In the genomic region with DNA sequence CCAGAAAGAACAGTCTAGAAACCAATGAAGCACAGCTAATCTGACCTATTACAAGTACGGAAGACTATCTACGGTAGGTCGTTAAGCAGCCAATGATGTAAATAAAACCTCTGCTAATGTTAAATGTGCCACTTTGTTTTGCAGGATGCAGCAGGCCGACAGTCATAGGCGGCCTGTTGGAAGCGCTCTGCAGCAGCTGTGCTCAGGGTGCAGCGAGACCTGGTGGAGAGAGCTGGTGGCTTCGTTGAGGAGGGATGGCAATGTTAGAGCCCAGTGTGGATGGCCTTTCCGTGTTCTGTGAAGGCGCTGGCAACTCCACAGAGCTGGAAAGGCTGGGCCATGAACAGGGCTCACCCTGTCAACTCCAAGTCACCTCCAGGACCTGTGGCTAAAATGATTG, we compare ENCODE assay signal across 31 cellular contexts.
"Had no signal": no experiment of that assay in that cellular context is flagged by ENCODE, and none has a peak within 500 bp of the region (broad histone marks: within the 10 kb centered on the region; RNA-seq: fewer than 3 reads in every experiment).

No MANE protein-coding gene starts in this region.

- H3K27ac ChIP-seq: brain microvascular endothelial cell, coronary artery, dorsolateral prefrontal cortex, foreskin keratinocyte, gastrocnemius medialis, heart right ventricle had no signal

- H3K27me3 ChIP-seq: brain microvascular endothelial cell, esophagus muscularis mucosa, foreskin keratinocyte, gastrocnemius medialis, heart right ventricle had no signal

- H3K27ac Mint-ChIP-seq: activated CD4-positive, alpha-beta T cell treated with anti-CD3 and anti-CD28 coated beads for 36 hours; activated CD4-positive, alpha-beta T cell treated with anti-CD3 and anti-CD28 coated beads, Interleukin-2, amount 10 ng/mL, durations not matched to agents 7 days and 5 days; activated CD8-positive, alpha-beta T cell treated with anti-CD3 and anti-CD28 coated beads for 36 hours; activated naive CD8-positive, alpha-beta T cell; activated T-helper 17 cell treated with anti-CD3 and anti-CD28 coated beads, Interleukin-2, amount 50 U/mL, for 72 hours; dendritic cell treated with granulocyte-macrophage colony-stimulating factor and Interleukin-4, amounts not matched to agents 40 ng/mL and 50 ng/mL, for 4 days; T-helper 17 cell; T-helper 2 cell treated with Interferon-gamma antibody and Interleukin-4, amounts not matched to agents 5 μg/mL and 100 μg/mL, for 36 hours had no signal

- H3K27me3 Mint-ChIP-seq: activated CD4-positive, alpha-beta T cell treated with anti-CD3 and anti-CD28 coated beads for 36 hours; activated CD4-positive, alpha-beta T cell treated with anti-CD3 and anti-CD28 coated beads, Interleukin-2, amount 10 ng/mL, durations not matched to agents 7 days and 5 days; central memory CD8-positive, alpha-beta T cell; dendritic cell treated with granulocyte-macrophage colony-stimulating factor and Interleukin-4, amounts not matched to agents 40 ng/mL and 50 ng/mL, for 4 days; T-helper 17 cell had no signal

- H3K36me3 ChIP-seq: brain microvascular endothelial cell, esophagus muscularis mucosa, gastrocnemius medialis, heart right ventricle had no signal

- H3K4me1 ChIP-seq: foreskin keratinocyte, gastrocnemius medialis, heart right ventricle had no signal

- H3K4me3 ChIP-seq: coronary artery, dorsolateral prefrontal cortex, esophagus muscularis mucosa, gastrocnemius medialis, heart right ventricle had no signal

- ATAC-seq: activated CD4-positive, alpha-beta T cell treated with anti-CD3 and anti-CD28 coated beads for 36 hours; activated CD8-positive, alpha-beta T cell treated with anti-CD3 and anti-CD28 coated beads for 36 hours; activated T-cell treated with anti-CD3 and anti-CD28 coated beads, Interleukin-2, amount 50 U/mL, for 4 hours; activated T-helper 17 cell treated with anti-CD3 and anti-CD28 coated beads, Interleukin-2, amount 50 U/mL, for 72 hours; foreskin keratinocyte; gastrocnemius medialis; heart right ventricle; T-helper 17 cell had no signal

- DNase-seq: activated CD4-positive, alpha-beta T cell treated with anti-CD3 and anti-CD28 coated beads for 36 hours; activated CD4-positive, alpha-beta T cell treated with anti-CD3 and anti-CD28 coated beads, Interleukin-2, amount 10 ng/mL, durations not matched to agents 7 days and 5 days; activated CD4-positive, alpha-beta T cell treated with anti-CD3 and anti-CD28 coated beads, Interleukin-2, amount 50 U/mL, for 48 hours; activated CD4-positive, CD25-positive, alpha-beta regulatory T cell; activated CD4-positive, CD25-positive, alpha-beta regulatory T cell treated with anti-CD3 and anti-CD28 coated beads, Interleukin-2, amount 50 U/mL, for 72 hours; activated CD8-positive, alpha-beta memory T cell treated with anti-CD3 and anti-CD28 coated beads for 24 hours; activated CD8-positive, alpha-beta T cell treated with anti-CD3 and anti-CD28 coated beads for 36 hours; activated effector memory CD4-positive, alpha-beta T cell treated with Interleukin-2 at 50 U/mL for 16 hours; activated gamma-delta T cell treated with Interleukin-2 at 50 U/mL for 16 hours; activated naive CD4-positive, alpha-beta T cell treated with anti-CD3 and anti-CD28 coated beads, Interleukin-2, amount 50 U/mL, for 16 hours; activated naive CD4-positive, alpha-beta T cell treated with Interleukin-2 at 50 U/mL for 16 hours; activated T-cell treated with anti-CD3 and anti-CD28 coated beads, Interleukin-2, amount 50 U/mL, for 4 hours; amniotic stem cell; anterior cingulate cortex; brain microvascular endothelial cell; dorsolateral prefrontal cortex; effector memory CD4-positive, alpha-beta T cell; erythroblast; foreskin keratinocyte; gastrocnemius medialis; heart right ventricle; T-helper 1 cell; T-helper 17 cell; T1000 had no signal

- H3K4me1 Mint-ChIP-seq: activated CD4-positive, alpha-beta T cell treated with anti-CD3 and anti-CD28 coated beads for 36 hours; activated CD4-positive, alpha-beta T cell treated with anti-CD3 and anti-CD28 coated beads, Interleukin-2, amount 10 ng/mL, durations not matched to agents 7 days and 5 days; activated T-helper 17 cell treated with anti-CD3 and anti-CD28 coated beads, Interleukin-2, amount 50 U/mL, for 72 hours; central memory CD8-positive, alpha-beta T cell; T-helper 17 cell had no signal

- H3K9me3 Mint-ChIP-seq: activated CD8-positive, alpha-beta T cell treated with anti-CD3 and anti-CD28 coated beads for 36 hours had no signal

- H3K9me3 ChIP-seq: esophagus muscularis mucosa, gastrocnemius medialis had no signal

- H3K36me3 Mint-ChIP-seq: activated naive CD8-positive, alpha-beta T cell had no signal

- H3K4me3 Mint-ChIP-seq: activated CD4-positive, alpha-beta T cell treated with anti-CD3 and anti-CD28 coated beads for 36 hours; activated CD4-positive, alpha-beta T cell treated with anti-CD3 and anti-CD28 coated beads, Interleukin-2, amount 10 ng/mL, durations not matched to agents 7 days and 5 days; activated CD8-positive, alpha-beta T cell treated with anti-CD3 and anti-CD28 coated beads for 36 hours; activated naive CD8-positive, alpha-beta T cell; activated T-cell treated with anti-CD3 and anti-CD28 coated beads, Interleukin-2, amount 50 U/mL, for 4 hours; activated T-helper 17 cell treated with anti-CD3 and anti-CD28 coated beads, Interleukin-2, amount 50 U/mL, for 72 hours; central memory CD8-positive, alpha-beta T cell; dendritic cell treated with granulocyte-macrophage colony-stimulating factor and Interleukin-4, amounts not matched to agents 40 ng/mL and 50 ng/mL, for 4 days; T-helper 17 cell; T-helper 2 cell treated with Interferon-gamma antibody and Interleukin-4, amounts not matched to agents 5 μg/mL and 100 μg/mL, for 36 hours had no signal
